Comparison of ENCODE assay signal across 21 cellular contexts in genomic region chr9:99294850-99295461, GRCh38.
DNase-seq lines count a peak whose midpoint lies in the region; FAIRE-seq and TF ChIP-seq lines count a peak whose summit lies in the region.
"Had no signal": no experiment of that assay in that cellular context is flagged by ENCODE, and none has a peak within 500 bp of the region (broad histone marks: within the 10 kb centered on the region; RNA-seq: fewer than 3 reads in every experiment).

No MANE protein-coding gene starts in this region.

- no peak overlapping the region for H4K8ac ChIP-seq in mesenchymal stem cell (ENCODE audit: low read length)

- no peak overlapping the region for H2BK15ac ChIP-seq in mesenchymal stem cell (ENCODE audit: low read depth, poor library complexity, severe bottlenecking)

- H3K27ac ChIP-seq in SK-N-SH (ENCODE audit: low read depth in 2 of 2, low read length in 1 of 2) (no peak overlapping the region), mesenchymal stem cell (ENCODE audit: low read length, poor library complexity, severe bottlenecking) (no peak overlapping the region), small intestine (ENCODE audit: low read depth in 1 of 2, low read length in 1 of 2) (no peak overlapping the region)
- H3K27ac ChIP-seq: KMS-11, spleen had no signal

- peak; percentile 0 for DNase-seq in NCI-H1694 treated with DMSO at 0.1 percent for 48 hours (lab: John Stamatoyannopoulos, UW)
- no peak for DNase-seq in NCI-H1694 (lab: John Stamatoyannopoulos, UW)
- peak; percentile 8 for DNase-seq in Jurkat, Clone E6-1 (ENCODE audit: low read depth, low spot score)
- DNase-seq in SK-N-SH, result no peak
- DNase-seq in mesenchymal stem cell, result peak; percentile 4
- no peak for DNase-seq in small intestine
- DNase-seq in NCI-H1092 treated with DMSO at 0.1 percent for 48 hours (lab: John Stamatoyannopoulos, UW), result no peak
- DNase-seq in frontal cortex (ENCODE audit: low spot score in 2 of 2), result no peak
- DNase-seq: activated CD8-positive, alpha-beta memory T cell treated with anti-CD3 and anti-CD28 coated beads for 24 hours; caudate nucleus; CD4-positive, alpha-beta memory T cell; effector memory CD4-positive, alpha-beta T cell; left ventricle myocardium superior; naive B cell; NCI-H1436; posterior cingulate gyrus; RPMI8226; spleen; T-helper 1 cell; WERI-Rb-1 had no signal

- TF ChIP-seq RAD21 in SK-N-SH (IDR thresholded peaks at IDR 0.05; ENCODE audit: low read length), result no peak

- H2AFZ ChIP-seq in SK-N-SH (ENCODE audit: low read depth) (no peak overlapping the region), mesenchymal stem cell (ENCODE audit: low read depth, low read length) (no peak overlapping the region)

- H3K23ac ChIP-seq in mesenchymal stem cell (ENCODE audit: low read length in 2 of 2), result no peak overlapping the region

- no peak overlapping the region for H2BK12ac ChIP-seq in mesenchymal stem cell (ENCODE audit: low read length in 2 of 2)

- H3K36me3 ChIP-seq in SK-N-SH (replicated peaks in 1 of 2; ENCODE audit: control insufficient read depth in 1 of 2, insufficient read depth in 2 of 2, low read length in 1 of 2) (no peaks in the 10 kb centered on the region), mesenchymal stem cell (ENCODE audit: control insufficient read depth in 1 of 2, insufficient read depth in 2 of 2, low read depth in 1 of 2, low read length in 2 of 2) (no peaks in the 10 kb centered on the region), small intestine (ENCODE audit: control insufficient read depth in 2 of 2, insufficient read depth in 2 of 2, low read length in 2 of 2) (no peaks in the 10 kb centered on the region)
- H3K36me3 ChIP-seq: spleen, WERI-Rb-1 had no signal

- no peak overlapping the region for H2BK5ac ChIP-seq in mesenchymal stem cell (ENCODE audit: low read depth, low read length, poor library complexity, severe bottlenecking)

- H3K14ac ChIP-seq in mesenchymal stem cell (ENCODE audit: low read length in 2 of 2), result no peak overlapping the region

- no peaks in the 10 kb centered on the region for H3F3A ChIP-seq in SK-N-SH (replicated peaks; ENCODE audit: insufficient read depth)

- no peak for TF ChIP-seq CTCF in SK-N-SH (IDR thresholded peaks at IDR 0.05)

- H3K9ac ChIP-seq in SK-N-SH (no peak overlapping the region), mesenchymal stem cell (ENCODE audit: low read length) (no peak overlapping the region)
- H3K9ac ChIP-seq: KMS-11 had no signal

- H4K20me1 ChIP-seq in SK-N-SH (ENCODE audit: insufficient read depth), result no peaks in the 10 kb centered on the region

- H3K9me3 ChIP-seq in SK-N-SH, result no peaks in the 10 kb centered on the region
- H3K9me3 ChIP-seq in mesenchymal stem cell (ENCODE audit: control insufficient read depth, low read length), result no peaks in the 10 kb centered on the region
- H3K9me3 ChIP-seq in small intestine (ENCODE audit: control insufficient read depth, low read depth), result no peaks in the 10 kb centered on the region
- H3K9me3 ChIP-seq: spleen had no signal

- no peak overlapping the region for H4K91ac ChIP-seq in mesenchymal stem cell (ENCODE audit: low read length)

- no peaks in the 10 kb centered on the region for H3K79me1 ChIP-seq in mesenchymal stem cell (replicated peaks; ENCODE audit: low read length, poor library complexity, severe bottlenecking)

- POLR2A ChIA-PET in SK-N-SH (lab: Yijun Ruan, JAX), result no interaction called here

- H2BK120ac ChIP-seq in mesenchymal stem cell (ENCODE audit: low read depth, low read length), result no peak overlapping the region

- no peak overlapping the region for H2AK5ac ChIP-seq in mesenchymal stem cell (ENCODE audit: low read length, severe bottlenecking)

- FAIRE-seq in small intestine (lab: Jason Lieb, UNC), result no peak
- no peak for FAIRE-seq in frontal cortex (lab: Jason Lieb, UNC)

- WGBS in SK-N-SH (ENCODE audit: low lambda C conversion rate), result 58% methylated on average over 8 of the region's 8 CpGs
- WGBS in mesenchymal stem cell, result 79% methylated on average over 6 of the region's 8 CpGs
- 47 to 54% (median 50%) methylated on average over 8 of the region's 8 CpGs for WGBS in small intestine, 3 donors

- H3K4me2 ChIP-seq in SK-N-SH (no peak overlapping the region), mesenchymal stem cell (ENCODE audit: low read length, poor library complexity, severe bottlenecking) (no peak overlapping the region)
- H3K4me2 ChIP-seq: KMS-11 had no signal

- H3K27me3 ChIP-seq in SK-N-SH (ENCODE audit: insufficient read depth) (no peaks in the 10 kb centered on the region), mesenchymal stem cell (ENCODE audit: control insufficient read depth in 1 of 2, insufficient read depth in 1 of 2, low read length in 2 of 2) (peaks cover 11 to 31% of the 10 kb centered on the region in 2 experiments), small intestine (ENCODE audit: control insufficient read depth in 2 of 2, insufficient read depth in 2 of 2, low read length in 2 of 2) (no peaks in the 10 kb centered on the region)

- peaks cover 0 to 17% of the 10 kb centered on the region in 2 experiments; a peak in 2 of 4 replicates for H3K4me1 ChIP-seq in SK-N-SH (ENCODE audit: control insufficient read depth in 1 of 2, insufficient read depth in 2 of 2, low read depth in 1 of 2, low read length in 1 of 2)
- H3K4me1 ChIP-seq in mesenchymal stem cell (ENCODE audit: control insufficient read depth, insufficient read depth, low read depth, low read length), result no peaks in the 10 kb centered on the region
- H3K4me1 ChIP-seq in small intestine (ENCODE audit: control insufficient read depth in 2 of 2, insufficient read depth in 1 of 2, low read depth in 1 of 2, low read length in 1 of 2), result no peaks in the 10 kb centered on the region

- no peak for TF ChIP-seq EP300 in SK-N-SH (IDR thresholded peaks at IDR 0.05; ENCODE audit: borderline replicate concordance in 1 of 2, low read depth in 1 of 2, low read length in 1 of 2)

- CTCF ChIA-PET in SK-N-SH (lab: Yijun Ruan, JAX), result no interaction called here

- H3K4ac ChIP-seq in mesenchymal stem cell (ENCODE audit: low read depth in 1 of 2, low read length in 2 of 2), result no peak overlapping the region

- no peak overlapping the region for H3K18ac ChIP-seq in mesenchymal stem cell (ENCODE audit: low read depth in 1 of 2, low read length in 2 of 2)

- no peaks in the 10 kb centered on the region for H3K9me2 ChIP-seq in SK-N-SH

- H3K4me3 ChIP-seq in Jurkat, Clone E6-1 (ENCODE audit: low read length), result no peak overlapping the region
- H3K4me3 ChIP-seq in SK-N-SH (ENCODE audit: low read depth in 2 of 2, low read length in 1 of 2), result no peak overlapping the region
- no peak overlapping the region for H3K4me3 ChIP-seq in mesenchymal stem cell (ENCODE audit: insufficient read depth in 1 of 2, low read depth in 1 of 2, low read length in 2 of 2)
- H3K4me3 ChIP-seq in small intestine (ENCODE audit: low read depth in 1 of 2, low read length in 2 of 2), result no peak overlapping the region
- H3K4me3 ChIP-seq: spleen had no signal

- H3K79me2 ChIP-seq in SK-N-SH (ENCODE audit: insufficient read depth), result no peaks in the 10 kb centered on the region

TF ChIP-seq in SK-N-SH, 30 proteins besides CTCF, POLR2A, EP300 and RAD21:
- TF ChIP-seq USF1 (IDR thresholded peaks at IDR 0.05; ENCODE audit: borderline replicate concordance, low read depth), result peak; percentile 30; the same call in 1 of the 2 replicates
- no peak for TF ChIP-seq JUND (IDR thresholded peaks at IDR 0.05)

Comparison
In these comparisons a context has a peak if more than half of its experiments do, and no peak if none do; other contexts are left out.
1. DNase-seq: peak in NCI-H1694 treated with DMSO at 0.1 percent for 48 hours (single experiment), Jurkat, Clone E6-1 (single experiment) and mesenchymal stem cell (single experiment); none in NCI-H1694 (single experiment), SK-N-SH (single experiment), small intestine (single experiment), NCI-H1092 treated with DMSO at 0.1 percent for 48 hours (single experiment) and frontal cortex (0 of 2).